In genomic region chr12:113295846-113296556, GRCh38 we compare ENCODE assay signal across 29 cellular contexts. TPM values are rescaled to one million over a fixed set of nuclear protein-coding genes. Genes with fewer than 3 reads are reported as not detected.
DNase-seq lines count a peak whose midpoint lies in the region; ATAC-seq, FAIRE-seq and TF ChIP-seq lines count a peak whose summit lies in the region.
"Had no signal": no experiment of that assay in that cellular context is flagged by ENCODE, and none has a peak within 500 bp of the region (broad histone marks: within the 10 kb centered on the region; RNA-seq: fewer than 3 reads in every experiment).

No MANE protein-coding gene starts in this region.

- no peak for DNase-seq in activated CD8-positive, alpha-beta memory T cell treated with anti-CD3 and anti-CD28 coated beads, Interleukin-2, amount 10 ng/mL, durations not matched to agents 7 days and 5 days
- no peak for DNase-seq in activated CD8-positive, alpha-beta memory T cell treated with anti-CD3 and anti-CD28 coated beads for 24 hours
- DNase-seq in heart right ventricle (no peak), Right ventricle myocardium superior (no peak), kidney (peak; percentile 67), tibial nerve (ENCODE audit: low spot score in 2 of 2) (no peak)
- DNase-seq in stimulated activated CD4-positive, alpha-beta T cell treated with anti-CD3 and anti-CD28 coated beads, Interleukin-1b, Interleukin-23, amount 100 ng/mL, for 48 hours: no peak
- DNase-seq: CD8-positive, alpha-beta memory T cell; DMS 273 treated with DMSO at 0.1 percent for 48 hours; DMS79; EL; GDM1; GM23248; HFFc6; IMR-90; NCI-H1048; NCI-H1417 treated with DMSO at 0.1 percent for 48 hours; NCI-H1694 treated with DMSO at 0.1 percent for 48 hours; NCI-H2081; NCI-H226; NCI-H510A; NCI-H69 had no signal

- H3K27me3 ChIP-seq in heart right ventricle (no peaks in the 10 kb centered on the region), tibial nerve (no peaks in the 10 kb centered on the region)

- H3K4me1 ChIP-seq in heart right ventricle (peaks cover 5 to 59% (median 33%) of the 10 kb centered on the region in 9 donors), kidney (ENCODE audit: control insufficient read depth in 1 of 2, insufficient read depth in 1 of 2, low read depth in 1 of 2, low read length in 2 of 2) (peaks cover 23 to 31% of the 10 kb centered on the region in 2 donors), tibial nerve (peaks cover 0 to 30% (median 13%) of the 10 kb centered on the region in 4 donors)

- intact Hi-C loops in heart right ventricle (cut with DNase I): no loop called here
- intact Hi-C loops in Right ventricle myocardium superior (cut with DNase I): no loop called here
- intact Hi-C loops in kidney (cut with DNase I): no loop called here

- H3K9me3 ChIP-seq in heart right ventricle (no peaks in the 10 kb centered on the region), kidney (ENCODE audit: control insufficient read depth in 1 of 2, low read length in 2 of 2) (no peaks in the 10 kb centered on the region), tibial nerve (no peaks in the 10 kb centered on the region)
- H3K9me3 ChIP-seq: HAP-1 had no signal

- H3K4me1 Mint-ChIP-seq in activated CD8-positive, alpha-beta memory T cell treated with anti-CD3 and anti-CD28 coated beads, Interleukin-2, amount 10 ng/mL, durations not matched to agents 7 days and 5 days: no peaks in the 10 kb centered on the region
- H3K4me1 Mint-ChIP-seq in IgD-negative memory B cell: peaks cover 0 to 3% (median 0%) of the 10 kb centered on the region in 3 donors
- H3K4me1 Mint-ChIP-seq: CD8-positive, alpha-beta memory T cell had no signal

- CTCF ChIA-PET in activated CD8-positive, alpha-beta memory T cell treated with anti-CD3 and anti-CD28 coated beads, Interleukin-2, amount 10 ng/mL, durations not matched to agents 7 days and 5 days (lab: Charles Lee): no interaction called here

- H3K9me3 Mint-ChIP-seq in activated CD8-positive, alpha-beta memory T cell treated with anti-CD3 and anti-CD28 coated beads, Interleukin-2, amount 10 ng/mL, durations not matched to agents 7 days and 5 days (ENCODE audit: low read depth): no peaks in the 10 kb centered on the region
- H3K9me3 Mint-ChIP-seq in IgD-negative memory B cell: no peaks in the 10 kb centered on the region
- H3K9me3 Mint-ChIP-seq: CD8-positive, alpha-beta memory T cell; HFFc6 had no signal

- no peak for ATAC-seq in activated CD8-positive, alpha-beta memory T cell treated with anti-CD3 and anti-CD28 coated beads, Interleukin-2, amount 10 ng/mL, durations not matched to agents 7 days and 5 days
- ATAC-seq in heart right ventricle: no peak
- ATAC-seq in Right ventricle myocardium superior (ENCODE audit: poor library complexity): no peak
- ATAC-seq: GM12878, Panc1 had no signal

- H3K36me3 ChIP-seq in heart right ventricle (peaks cover 0 to 96% (median 57%) of the 10 kb centered on the region in 9 donors), kidney (ENCODE audit: control insufficient read depth in 1 of 2, insufficient read depth in 2 of 2, low read length in 2 of 2) (peaks cover 29 to 49% of the 10 kb centered on the region in 2 donors), tibial nerve (peaks cover 5 to 98% (median 11%) of the 10 kb centered on the region in 3 donors)

- H3K27ac ChIP-seq in heart right ventricle (peak overlapping the region in 6 of 10 donors; percentile 37 to 90 (median 81)), kidney (ENCODE audit: low read depth in 2 of 2, low read length in 2 of 2) (no peak overlapping the region), tibial nerve (no peak overlapping the region)
- H3K27ac ChIP-seq: 22Rv1, C4-2B, GM23248 had no signal

- H3K27me3 Mint-ChIP-seq in activated CD8-positive, alpha-beta memory T cell treated with anti-CD3 and anti-CD28 coated beads, Interleukin-2, amount 10 ng/mL, durations not matched to agents 7 days and 5 days: no peaks in the 10 kb centered on the region
- H3K27me3 Mint-ChIP-seq in IgD-negative memory B cell: no peaks in the 10 kb centered on the region
- H3K27me3 Mint-ChIP-seq: B cell; CD8-positive, alpha-beta memory T cell had no signal

- 91% methylated on average over 24 of the region's 24 CpGs for WGBS in heart right ventricle, 2 donors
- WGBS in tibial nerve, 2 donors: 89 to 93% methylated on average over 23 to 24 of the region's 24 CpGs

- peak overlapping the region; percentile 8 for H3K27ac Mint-ChIP-seq in activated CD8-positive, alpha-beta memory T cell treated with anti-CD3 and anti-CD28 coated beads, Interleukin-2, amount 10 ng/mL, durations not matched to agents 7 days and 5 days
- H3K27ac Mint-ChIP-seq in IgD-negative memory B cell: peak overlapping the region in 2 of 3 donors; percentile 9 to 46
- H3K27ac Mint-ChIP-seq: B cell, HFFc6 had no signal

- TF ChIP-seq EP300 in tibial nerve (IDR thresholded peaks at IDR 0.05): no peak

- no peak for TF ChIP-seq CTCF in heart right ventricle (IDR thresholded peaks at IDR 0.05)
- no peak for TF ChIP-seq CTCF in kidney (IDR thresholded peaks at IDR 0.05; ENCODE audit: borderline replicate concordance, extremely low read depth, insufficient read depth)
- no peak for TF ChIP-seq CTCF in tibial nerve (IDR thresholded peaks at IDR 0.05)

- no peak overlapping the region for H3K4me3 Mint-ChIP-seq in activated CD8-positive, alpha-beta memory T cell treated with anti-CD3 and anti-CD28 coated beads, Interleukin-2, amount 10 ng/mL, durations not matched to agents 7 days and 5 days
- no peak overlapping the region for H3K4me3 Mint-ChIP-seq in IgD-negative memory B cell
- H3K4me3 Mint-ChIP-seq: B cell; CD8-positive, alpha-beta memory T cell; HFFc6 had no signal

- no peak for TF ChIP-seq POLR2A in tibial nerve (IDR thresholded peaks at IDR 0.05)

- H3K36me3 Mint-ChIP-seq in activated CD8-positive, alpha-beta memory T cell treated with anti-CD3 and anti-CD28 coated beads, Interleukin-2, amount 10 ng/mL, durations not matched to agents 7 days and 5 days: no peaks in the 10 kb centered on the region
- H3K36me3 Mint-ChIP-seq in IgD-negative memory B cell: peaks cover 8% of the 10 kb centered on the region

- H3K4me3 ChIP-seq in heart right ventricle: no peak overlapping the region
- H3K4me3 ChIP-seq in kidney (ENCODE audit: low read length in 2 of 2): no peak overlapping the region
- no peak overlapping the region for H3K4me3 ChIP-seq in tibial nerve
- H3K4me3 ChIP-seq: GM12878, GM23248, HAP-1 had no signal

- FAIRE-seq in kidney (lab: Jason Lieb, UNC): no peak
- FAIRE-seq: GM12878 had no signal

- H3K9ac ChIP-seq in kidney (ENCODE audit: low read length in 2 of 2): no peak overlapping the region
- H3K9ac ChIP-seq: GM23248 had no signal

RNA-seq across cellular contexts. Expression of gene SLC8B1, which starts 38.9 kb away (rescaled TPM):
- 10 to 100 TPM; 18.5 to 20.6 TPM for total RNA-seq in activated CD8-positive, alpha-beta memory T cell treated with anti-CD3 and anti-CD28 coated beads, Interleukin-2, amount 10 ng/mL, durations not matched to agents 7 days and 5 days
- total RNA-seq in heart right ventricle: 10 to 100 TPM in 6 of 10 donors, 1 to 10 TPM in 4; 7.2 to 15.0 (median 11.9) TPM
- 10 to 100 TPM in 1 of 2 donors, 1 to 10 TPM in 1; 8.0 to 16.9 TPM for polyA plus RNA-seq in heart right ventricle
- total RNA-seq in Right ventricle myocardium superior: 12.3 TPM
- polyA plus RNA-seq in IgD-negative memory B cell: 12.1 TPM
- total RNA-seq in kidney: 61.5 TPM
- polyA plus RNA-seq in kidney (ENCODE audit: insufficient read depth, low read depth, low replicate concordance): 18.6 TPM
- 10 to 100 TPM; 52.0 to 73.5 (median 61.2) TPM for total RNA-seq in tibial nerve

Comparison
In these comparisons a context has a peak if more than half of its experiments do, and no peak if none do; other contexts are left out.
1. H3K27ac ChIP-seq: peak in heart right ventricle (6 of 10); none in kidney (0 of 2) and tibial nerve (0 of 4).